Comparison of ENCODE assay signal across 16 cellular contexts in the genomic region with DNA sequence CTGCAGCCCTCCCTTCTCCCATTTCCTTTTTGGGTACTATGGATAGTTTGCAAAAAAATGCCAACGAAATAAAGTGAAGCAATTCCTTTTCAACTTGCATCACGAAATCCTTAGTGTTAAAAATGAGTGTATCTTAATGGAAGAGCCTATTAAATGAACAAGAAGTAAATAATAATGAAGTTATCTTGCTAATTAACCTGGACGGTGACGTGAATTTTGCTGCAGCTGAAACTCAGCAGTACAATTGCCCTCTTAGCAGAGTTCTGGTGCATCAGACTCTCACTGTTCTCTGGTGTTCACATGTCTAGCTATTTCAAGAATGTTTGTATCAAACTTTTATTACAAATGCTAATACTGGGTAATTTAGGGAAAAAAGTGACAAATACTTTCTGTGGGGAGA.
DNase-seq lines count a peak whose midpoint lies in the region; ATAC-seq and TF ChIP-seq lines count a peak whose summit lies in the region.
"Had no signal": no experiment of that assay in that cellular context is flagged by ENCODE, and none has a peak within 500 bp of the region (broad histone marks: within the 10 kb centered on the region; RNA-seq: fewer than 3 reads in every experiment).

No MANE protein-coding gene starts in this region.

- 35 to 49% (median 47%) methylated on average over 4 of the region's 4 CpGs for WGBS in psoas muscle, 3 donors

- H3K36me3 ChIP-seq in psoas muscle (ENCODE audit: insufficient read depth in 1 of 2, low read depth in 1 of 2): no peaks in the 10 kb centered on the region
- H3K36me3 ChIP-seq: BLaER1 had no signal

- no peak overlapping the region for H3K4me3 ChIP-seq in psoas muscle
- H3K4me3 ChIP-seq: BLaER1 had no signal

- no peaks in the 10 kb centered on the region for H3K9me3 ChIP-seq in psoas muscle
- H3K9me3 ChIP-seq: BLaER1 had no signal

- in situ Hi-C loops in G401 (cut with HindIII; ENCODE audit: low sequenced_read_pairs): no loop called here

- no peaks in the 10 kb centered on the region for H3K4me1 ChIP-seq in psoas muscle
- H3K4me1 ChIP-seq: BLaER1 had no signal

- H3K27me3 ChIP-seq in psoas muscle (ENCODE audit: insufficient read depth in 3 of 3, low read length in 2 of 3): no peaks in the 10 kb centered on the region
- H3K27me3 ChIP-seq: BLaER1 had no signal

- no peak for ATAC-seq in psoas muscle
- ATAC-seq: HepG2 had no signal

- DNase-seq in EH (ENCODE audit: low read depth) (peak; percentile 30), astrocyte of the hippocampus (ENCODE audit: low read depth, low spot score) (peak; percentile 12), medulla oblongata (ENCODE audit: extremely low spot score) (peak; percentile 68), superior temporal gyrus (ENCODE audit: extremely low spot score) (peak; percentile 67), psoas muscle (no peak), EL (no peak), G401 (ENCODE audit: low spot score) (no peak)
- DNase-seq: CD4-positive, alpha-beta memory T cell; DMS153; KG1; MV-4-11; NCI-H1417; NCI-H1930; NCI-H526 had no signal

- TF ChIP-seq CTCF in psoas muscle (IDR thresholded peaks at IDR 0.05): no peak

- no peak overlapping the region for H3K27ac ChIP-seq in psoas muscle
- H3K27ac ChIP-seq: BLaER1 had no signal

- intact Hi-C loops in psoas muscle (cut with DNase I): no loop called here

Comparison
In these comparisons a context has a peak if more than half of its experiments do, and no peak if none do; other contexts are left out.
1. DNase-seq: peak in EH (single experiment), astrocyte of the hippocampus (single experiment), medulla oblongata (single experiment) and superior temporal gyrus (single experiment); none in psoas muscle (0 of 2), EL (single experiment) and G401 (single experiment).